In the genomic region with DNA sequence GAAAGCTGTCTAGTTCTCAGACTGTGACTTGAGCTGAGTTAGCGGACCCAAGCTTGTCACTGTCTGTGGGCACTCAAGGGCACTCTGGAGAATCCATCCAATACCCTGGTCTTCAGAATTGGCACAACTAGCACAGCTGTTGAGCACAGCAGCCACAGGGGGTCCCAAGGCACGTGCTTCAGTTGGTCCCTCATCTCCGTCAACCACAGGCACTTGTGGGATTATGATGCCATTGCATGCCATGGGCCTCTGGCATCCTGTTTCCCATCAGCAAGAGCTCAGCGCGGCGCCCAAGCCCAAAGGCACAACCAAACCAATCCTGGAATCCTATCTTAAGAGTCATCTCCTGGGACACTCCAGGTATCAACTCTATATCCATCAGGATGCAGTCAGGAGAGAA, we compare ENCODE assay signal across 18 cellular contexts. TPM values are rescaled to one million over a fixed set of nuclear protein-coding genes. Genes with fewer than 3 reads are reported as not detected.
DNase-seq lines count a peak whose midpoint lies in the region; ATAC-seq and TF ChIP-seq lines count a peak whose summit lies in the region.
"Had no signal": no experiment of that assay in that cellular context is flagged by ENCODE, and none has a peak within 500 bp of the region (broad histone marks: within the 10 kb centered on the region; RNA-seq: fewer than 3 reads in every experiment).

No MANE protein-coding gene starts in this region.

- CTCF ChIA-PET in RWPE1 (lab: Yijun Ruan, JAX): interaction anchor here (1.2 kb wide), 1 partner anchor 128 kb away, joined by 3 read pairs; no protein-coding TSS in a partner anchor

- no peak overlapping the region for H2AFZ ChIP-seq in hepatocyte

- H3K27me3 ChIP-seq in heart right ventricle (no peaks in the 10 kb centered on the region), hepatocyte (no peaks in the 10 kb centered on the region), upper lobe of right lung (no peaks in the 10 kb centered on the region)
- H3K27me3 ChIP-seq: dorsolateral prefrontal cortex, ovary, uterus had no signal

- WGBS in heart right ventricle, 2 donors: 79 to 85% methylated on average over 6 of the region's 6 CpGs
- 78% methylated on average over 6 of the region's 6 CpGs for WGBS in hepatocyte (ENCODE audit: low lambda C conversion rate, missing lambda C conversion rate)

- peaks cover 14 to 67% (median 45%) of the 10 kb centered on the region in 9 donors for H3K4me1 ChIP-seq in heart right ventricle
- peaks cover 25% of the 10 kb centered on the region for H3K4me1 ChIP-seq in hepatocyte (ENCODE audit: insufficient read depth)
- H3K4me1 ChIP-seq in upper lobe of right lung: peaks cover 22% of the 10 kb centered on the region

- H3K27ac ChIP-seq in heart right ventricle (peak overlapping the region; percentile 64 to 94 (median 86)), RWPE1 (peak overlapping the region; percentile 56), hepatocyte (peak overlapping the region; percentile 34), upper lobe of right lung (peak overlapping the region; percentile 3)
- H3K27ac ChIP-seq: epithelial cell of prostate, ovary, uterus had no signal

- POLR2A ChIA-PET in RWPE1 (lab: Yijun Ruan, JAX; ENCODE audit: low non-redundant PET): no interaction called here

- H4K20me1 ChIP-seq in hepatocyte (ENCODE audit: insufficient read depth, poor library complexity, severe bottlenecking): no peaks in the 10 kb centered on the region

- TF ChIP-seq CTCF in heart right ventricle (IDR thresholded peaks at IDR 0.05) (no peak), RWPE1 (conservative IDR thresholded peaks at IDR 0.05; ENCODE audit: low read depth) (no peak), hepatocyte (IDR thresholded peaks at IDR 0.05; ENCODE audit: poor library complexity) (no peak), upper lobe of right lung (IDR thresholded peaks at IDR 0.05) (no peak)

- in situ Hi-C loops in G401 (cut with HindIII; ENCODE audit: low sequenced_read_pairs): no loop called here

- H3K36me3 ChIP-seq in heart right ventricle: peaks cover 0 to 58% (median 10%) of the 10 kb centered on the region in 9 donors
- no peaks in the 10 kb centered on the region for H3K36me3 ChIP-seq in hepatocyte (replicated peaks; ENCODE audit: insufficient read depth, low read depth)
- H3K36me3 ChIP-seq in upper lobe of right lung: peaks cover 32% of the 10 kb centered on the region
- H3K36me3 ChIP-seq: ovary, uterus had no signal

- H3K79me2 ChIP-seq in hepatocyte: peaks cover 23% of the 10 kb centered on the region

- ATAC-seq in heart right ventricle: no peak
- ATAC-seq in left cardiac atrium: no peak
- ATAC-seq in upper lobe of right lung: no peak
- ATAC-seq in GM18867 (IDR thresholded peaks at IDR 0.05; ENCODE audit: unreplicated experiment): no peak

- H3K4me3 ChIP-seq in heart right ventricle (no peak overlapping the region), hepatocyte (no peak overlapping the region), upper lobe of right lung (no peak overlapping the region)
- H3K4me3 ChIP-seq: dorsolateral prefrontal cortex, ovary, uterus had no signal

- H3K9me2 ChIP-seq in hepatocyte (replicated peaks; ENCODE audit: insufficient read depth): no peaks in the 10 kb centered on the region

- no peaks in the 10 kb centered on the region for H3K9me3 ChIP-seq in heart right ventricle
- H3K9me3 ChIP-seq in hepatocyte (ENCODE audit: low read depth): no peaks in the 10 kb centered on the region
- H3K9me3 ChIP-seq in upper lobe of right lung: no peaks in the 10 kb centered on the region
- H3K9me3 ChIP-seq: ovary, uterus had no signal

- DNase-seq in heart right ventricle (no peak), left cardiac atrium (no peak), RWPE1 (ENCODE audit: low spot score) (no peak), hepatocyte (ENCODE audit: low spot score) (no peak), upper lobe of right lung (no peak), G401 (ENCODE audit: low spot score) (no peak)
- no peak for DNase-seq in NK-92 treated with Interleukin-12 subunit alpha and Interleukin-12 subunit beta, amount 100 ng/mL, for 24 hours (lab: John Stamatoyannopoulos, UW)
- DNase-seq: activated naive CD8-positive, alpha-beta T cell treated with anti-CD3 and anti-CD28 coated beads, Interleukin-2, amount 10 ng/mL, durations not matched to agents 7 days and 5 days; foreskin melanocyte; NCI-H1694; ovary; uterus had no signal

- H3K4me2 ChIP-seq in hepatocyte: no peak overlapping the region

- intact Hi-C loops in heart right ventricle (cut with DNase I): loop anchor here in 6 of 10 donors (5.0 to 10.0 kb wide), 6 partner anchors 34 to 226 kb away; a partner anchor contains a TSS
- intact Hi-C loops in left cardiac atrium (cut with DNase I): loop anchor here in 1 of 2 donors (10.0 kb wide), 1 partner anchor 106 kb away; no protein-coding TSS in a partner anchor
- intact Hi-C loops in upper lobe of right lung (cut with DNase I): no loop called here

RNA-seq across cellular contexts. Expression of a gene that starts 3.7 kb away (rescaled TPM):
- 10 to 100 TPM in 2 of 10 donors, 1 to 10 TPM in 8; 6.2 to 11.7 (median 8.8) TPM for total RNA-seq in heart right ventricle
- 10 to 100 TPM in 1 of 2 donors, 1 to 10 TPM in 1; 3.3 to 13.3 TPM for polyA plus RNA-seq in heart right ventricle
- total RNA-seq in left cardiac atrium: 1 to 10 TPM; 1.4 to 3.2 TPM
- total RNA-seq in hepatocyte: 5.3 and 9.2 TPM in 2 replicates
- polyA plus RNA-seq in hepatocyte: 14.6 and 17.7 TPM in 2 replicates
- total RNA-seq in upper lobe of right lung: 31.3 TPM
- not detected in 2 replicates for total RNA-seq in G401 (2014; rRNA removed; shearing (Covaris generic))
- total RNA-seq: NCI-H460 had no signal

RNA-seq across cellular contexts. Expression of a gene that starts 8.8 kb away (rescaled TPM):
- total RNA-seq in heart right ventricle (100 to 1,000 TPM in 5 of 10 donors, 10 to 100 TPM in 5; 80.8 to 139 (median 101) TPM), left cardiac atrium (10 to 100 TPM; 59.0 to 67.6 TPM), hepatocyte (54.7 and 62.0 TPM in 2 replicates), upper lobe of right lung (54.9 TPM)
- polyA plus RNA-seq in heart right ventricle (100 to 1,000 TPM; 103 to 118 TPM), hepatocyte (63.9 and 66.8 TPM in 2 replicates)
- 74.2 and 82.2 TPM in 2 replicates for total RNA-seq in G401 (2014; rRNA removed; shearing (Covaris generic))

RNA-seq across cellular contexts. Expression of a gene that starts 12.0 kb away (rescaled TPM):
- total RNA-seq in heart right ventricle (under 1 TPM in 1 of 10 donors, not detected in 9; 0.37 TPM), left cardiac atrium (not detected), hepatocyte (2.3 and 3.7 TPM in 2 replicates), upper lobe of right lung (not detected)
- polyA plus RNA-seq in heart right ventricle (under 1 TPM in 1 of 2 donors, not detected in 1; 0.10 TPM), hepatocyte (1.1 and 4.3 TPM in 2 replicates)
- total RNA-seq in G401 (2014; rRNA removed; shearing (Covaris generic)): not detected in 2 replicates
- total RNA-seq: activated naive CD8-positive, alpha-beta T cell treated with anti-CD3 and anti-CD28 coated beads, Interleukin-2, amount 10 ng/mL, durations not matched to agents 7 days and 5 days; activated T-helper 1 cell treated with anti-CD3 and anti-CD28 coated beads, Interleukin-12 subunit alpha, Interleukin-12 subunit beta, Interleukin-2, Interleukin-4 antibody, amounts not matched to agents 30 ng/mL and 10 ng/mL and 1 ng/mL, durations not matched to agents 14 hours and 24 hours and 36 hours; dorsolateral prefrontal cortex; liver; NCI-H460; ovary; uterus had no signal
- polyA plus RNA-seq: liver, ovary had no signal

RNA-seq across cellular contexts. Expression of a gene that starts 33.3 kb away (rescaled TPM):
- total RNA-seq in heart right ventricle: 10 to 100 TPM; 35.5 to 63.0 (median 42.5) TPM
- 10 to 100 TPM; 19.5 to 74.6 TPM for polyA plus RNA-seq in heart right ventricle
- total RNA-seq in left cardiac atrium: 10 to 100 TPM; 24.0 to 31.4 TPM
- total RNA-seq in hepatocyte: 28.1 and 30.3 TPM in 2 replicates
- polyA plus RNA-seq in hepatocyte: 30.3 and 39.6 TPM in 2 replicates
- total RNA-seq in upper lobe of right lung: 15.0 TPM
- 90.1 and 111 TPM in 2 replicates for total RNA-seq in G401 (2014; rRNA removed; shearing (Covaris generic))

RNA-seq across cellular contexts. Expression of a gene that starts 33.7 kb away (rescaled TPM):
- total RNA-seq in heart right ventricle (10 to 100 TPM; 10.6 to 17.8 (median 13.6) TPM), left cardiac atrium (10 to 100 TPM in 1 of 2 donors, 1 to 10 TPM in 1; 8.1 to 13.4 TPM), hepatocyte (7.4 and 13.7 TPM in 2 replicates), upper lobe of right lung (12.4 TPM)
- polyA plus RNA-seq in heart right ventricle (10 to 100 TPM; 17.1 to 43.8 TPM), hepatocyte (21.2 and 22.4 TPM in 2 replicates)
- 57.0 and 71.8 TPM in 2 replicates for total RNA-seq in G401 (2014; rRNA removed; shearing (Covaris generic))

Comparison
In these comparisons a context has a peak if more than half of its experiments do, and no peak if none do; other contexts are left out.
1. H3K27ac ChIP-seq: peak in every context shown above with its lines; median percentile 86 in heart right ventricle; 56 in RWPE1; 34 in hepatocyte; 3 in upper lobe of right lung.